In genomic region chr20:24823176-24823575, GRCh38 we compare ENCODE assay signal across 16 cellular contexts.
"Had no signal": no experiment of that assay in that cellular context is flagged by ENCODE, and none has a peak within 500 bp of the region (broad histone marks: within the 10 kb centered on the region; RNA-seq: fewer than 3 reads in every experiment).

No MANE protein-coding gene starts in this region.

- H3K36me3 ChIP-seq: thyroid gland, uterus had no signal

- H3K27ac ChIP-seq: foreskin keratinocyte, hepatocyte, parathyroid adenoma, psoas muscle, thyroid gland, uterus had no signal

- DNase-seq: erythroblast; foreskin keratinocyte; left colon; left ventricle myocardium superior; mesendoderm; naive B cell; occipital lobe; psoas muscle; small intestine; stimulated activated CD4-positive, alpha-beta T cell treated with anti-CD3 and anti-CD28 coated beads, Interleukin-2, amount 100 ng/mL, for 48 hours; stimulated activated naive CD4-positive, alpha-beta T cell treated with Interleukin-2 at 50 U/mL for 16 hours; thyroid gland; uterus had no signal

- H3K9me3 ChIP-seq: psoas muscle, thyroid gland, uterus had no signal

- H3K4me1 ChIP-seq: foreskin keratinocyte, parathyroid adenoma, psoas muscle, uterus had no signal

- H3K4me3 ChIP-seq: hepatocyte, lung, psoas muscle, thyroid gland, uterus had no signal

- H3K27me3 ChIP-seq: foreskin keratinocyte, hepatocyte, thyroid gland, uterus had no signal

- ATAC-seq: foreskin keratinocyte, left colon, left ventricle myocardium superior, psoas muscle had no signal
